ENCODE assay signal across 8 cellular contexts in genomic region chr20:36744764-36745191, GRCh38. TPM values are rescaled to one million over a fixed set of nuclear protein-coding genes. Genes with fewer than 3 reads are reported as not detected.
DNase-seq lines count a peak whose midpoint lies in the region; ATAC-seq and TF ChIP-seq lines count a peak whose summit lies in the region.

No MANE protein-coding gene starts in this region.

- H3K36me3 Mint-ChIP-seq in activated T-cell treated with anti-CD3 and anti-CD28 coated beads, Interleukin-2, amount 50 U/mL, for 72 hours (ENCODE audit: insufficient read depth in 2 of 2) = no peaks in the 10 kb centered on the region

- H3K27ac Mint-ChIP-seq in activated T-cell treated with anti-CD3 and anti-CD28 coated beads, Interleukin-2, amount 50 U/mL, for 72 hours = peak overlapping the region; percentile 12

- TF ChIP-seq POLR2A in ovary (IDR thresholded peaks at IDR 0.05) = no peak

- H3K36me3 ChIP-seq in ovary = no peaks in the 10 kb centered on the region

- no peak for TF ChIP-seq CTCF in foreskin fibroblast (IDR thresholded peaks at IDR 0.05; ENCODE audit: low read depth, low read length)
- no peak for TF ChIP-seq CTCF in ovary (IDR thresholded peaks at IDR 0.05)

- H3K9me3 Mint-ChIP-seq in activated T-cell treated with anti-CD3 and anti-CD28 coated beads, Interleukin-2, amount 50 U/mL, for 72 hours = no peaks in the 10 kb centered on the region

- WGBS in ovary, 3 donors = 5 to 15% (median 5%) methylated on average over 5 to 8 of the region's 8 CpGs

- H3K4me3 ChIP-seq in foreskin fibroblast (ENCODE audit: low read depth in 1 of 2, low read length in 2 of 2) = peak overlapping the region; percentile 70 to 80
- H3K4me3 ChIP-seq in ovary = peak overlapping the region; percentile 92

- H3K4me1 ChIP-seq in ovary (ENCODE audit: insufficient read depth) = peaks cover 2% of the 10 kb centered on the region

- intact Hi-C loops in ovary (cut with DNase I) = loop anchor here in 2 of 4 donors (5.0 kb wide), 2 partner anchors 118 to 132 kb away; a partner anchor contains a TSS

- H3K27me3 ChIP-seq in ovary = no peaks in the 10 kb centered on the region

- no peak for TF ChIP-seq EP300 in ovary (IDR thresholded peaks at IDR 0.05)

- peaks cover 24% of the 10 kb centered on the region for H3K4me1 Mint-ChIP-seq in activated T-cell treated with anti-CD3 and anti-CD28 coated beads, Interleukin-2, amount 50 U/mL, for 72 hours (ENCODE audit: low read depth)

- peak overlapping the region; percentile 93 to 94 for H3K4me3 Mint-ChIP-seq in activated T-cell treated with anti-CD3 and anti-CD28 coated beads, Interleukin-2, amount 50 U/mL, for 72 hours

- H3K27ac ChIP-seq in ovary = no peak overlapping the region

- H3K9me3 ChIP-seq in ovary = no peaks in the 10 kb centered on the region

- no peak for DNase-seq in activated T-cell treated with anti-CD3 and anti-CD28 coated beads, Interleukin-2, amount 50 U/mL, for 72 hours
- no peak for DNase-seq in activated T-cell treated with anti-CD3 and anti-CD28 coated beads, Interleukin-2, amount 50 U/mL, for 48 hours
- DNase-seq in UCSD-AML1 (lab: John Stamatoyannopoulos, UW; ENCODE audit: unreplicated experiment) (peak; percentile 20), foreskin fibroblast (peak; percentile 23 to 64), ovary (peak in 1 of 5 donors; percentile 43), GM19240 (ENCODE audit: insufficient read length, low spot score) (no peak), NCI-H128 (lab: John Stamatoyannopoulos, UW; ENCODE audit: unreplicated experiment) (no peak)

- no peaks in the 10 kb centered on the region for H3K27me3 Mint-ChIP-seq in activated T-cell treated with anti-CD3 and anti-CD28 coated beads, Interleukin-2, amount 50 U/mL, for 72 hours (ENCODE audit: low read depth)

- ATAC-seq in activated T-cell treated with anti-CD3 and anti-CD28 coated beads, Interleukin-2, amount 50 U/mL, for 72 hours (replicated peaks in 1 of 2) = no peak
- ATAC-seq in HG03135 (IDR thresholded peaks at IDR 0.05; ENCODE audit: unreplicated experiment) = no peak

RNA-seq across cellular contexts. Expression of gene NDRG3, which starts 1.1 kb away (rescaled TPM):
- 10 to 100 TPM; 22.6 to 25.4 TPM for total RNA-seq in activated T-cell treated with anti-CD3 and anti-CD28 coated beads, Interleukin-2, amount 50 U/mL, for 72 hours
- total RNA-seq in ovary = 10 to 100 TPM; 16.7 to 30.1 (median 24.1) TPM
- polyA plus RNA-seq in ovary = 10 to 100 TPM; 23.4 to 66.0 TPM

RNA-seq across cellular contexts. Expression of gene DSN1, which starts 28.8 kb away (rescaled TPM):
- 10 to 100 TPM; 30.2 to 35.9 TPM for total RNA-seq in activated T-cell treated with anti-CD3 and anti-CD28 coated beads, Interleukin-2, amount 50 U/mL, for 72 hours
- total RNA-seq in ovary = 1 to 10 TPM; 3.3 to 7.0 (median 5.1) TPM
- polyA plus RNA-seq in ovary = 1 to 10 TPM; 6.2 to 6.4 TPM

Comparison
In these comparisons a context has a peak if more than half of its experiments do, and no peak if none do; other contexts are left out.
1. DNase-seq: peak in UCSD-AML1 (single experiment) and foreskin fibroblast (2 of 2); none in activated T-cell treated with anti-CD3 and anti-CD28 coated beads, Interleukin-2, amount 50 U/mL, for 72 hours (0 of 2), activated T-cell treated with anti-CD3 and anti-CD28 coated beads, Interleukin-2, amount 50 U/mL, for 48 hours (0 of 2), GM19240 (single experiment) and NCI-H128 (single experiment).